ENCODE assay signal across 12 cellular contexts in genomic region chr9:27425827-27426716, GRCh38.
A peak's percentile ranks its signal among the peaks of the same experiment; 100 is the strongest.
DNase-seq lines count a peak whose midpoint lies in the region; TF ChIP-seq lines count a peak whose summit lies in the region.
"Had no signal": no experiment of that assay in that cellular context is flagged by ENCODE, and none has a peak within 500 bp of the region (broad histone marks: within the 10 kb centered on the region; RNA-seq: fewer than 3 reads in every experiment).

No MANE protein-coding gene starts in this region.

- no peaks in the 10 kb centered on the region for H3K27me3 ChIP-seq in Karpas-422 (ENCODE audit: low read length)
- H3K27me3 ChIP-seq: upper lobe of right lung had no signal

- no peaks in the 10 kb centered on the region for H3K4me1 ChIP-seq in Karpas-422 (ENCODE audit: low read length)

- DNase-seq in G401 (ENCODE audit: low spot score), result peak; percentile 69
- DNase-seq in NCI-H345 (lab: John Stamatoyannopoulos, UW), result peak; percentile 92
- no peak for DNase-seq in neural crest cell (ENCODE audit: low read depth, low spot score)
- DNase-seq in Karpas-422, result no peak
- no peak for DNase-seq in stimulated activated CD4-positive, alpha-beta T cell treated with anti-CD3 and anti-CD28 coated beads, Interleukin-4, amount 100 ng/mL, for 4 hours
- no peak for DNase-seq in foreskin melanocyte
- DNase-seq in cardiac septum (ENCODE audit: low spot score), result no peak
- DNase-seq: activated effector memory CD4-positive, alpha-beta T cell treated with anti-CD3 and anti-CD28 coated beads, Interleukin-2, amount 50 U/mL, for 16 hours; effector memory CD8-positive, alpha-beta T cell; NCI-H1694; upper lobe of right lung had no signal

- no peak for TF ChIP-seq CTCF in neural crest cell (conservative IDR thresholded peaks at IDR 0.05)

- no peak overlapping the region for H2AFZ ChIP-seq in Karpas-422 (ENCODE audit: low read length)

- no peak overlapping the region for H3K9ac ChIP-seq in Karpas-422 (ENCODE audit: low read length)

- H3K36me3 ChIP-seq in Karpas-422 (ENCODE audit: insufficient read depth, low read length), result no peaks in the 10 kb centered on the region
- H3K36me3 ChIP-seq: upper lobe of right lung had no signal

- H3K4me3 Mint-ChIP-seq in neural crest cell, result no peak overlapping the region
- H3K4me3 Mint-ChIP-seq: effector memory CD8-positive, alpha-beta T cell had no signal

- in situ Hi-C loops in G401 (cut with HindIII; ENCODE audit: low sequenced_read_pairs), result no loop called here

- peaks cover 35% of the 10 kb centered on the region for H3K4me1 Mint-ChIP-seq in neural crest cell

- no peaks in the 10 kb centered on the region for H3K27me3 Mint-ChIP-seq in neural crest cell (ENCODE audit: low read depth)

- H3K9me3 ChIP-seq in Karpas-422 (ENCODE audit: low read length), result no peaks in the 10 kb centered on the region
- H3K9me3 ChIP-seq: upper lobe of right lung had no signal

- no peak overlapping the region for H3K4me2 ChIP-seq in Karpas-422 (ENCODE audit: low read depth, low read length, poor library complexity, severe bottlenecking)

- peaks cover 2% of the 10 kb centered on the region for H3K9me3 Mint-ChIP-seq in neural crest cell
- H3K9me3 Mint-ChIP-seq: effector memory CD8-positive, alpha-beta T cell had no signal

- H4K20me1 ChIP-seq in Karpas-422 (ENCODE audit: insufficient read depth, low read depth, low read length), result no peaks in the 10 kb centered on the region

- no peak overlapping the region for H3K4me3 ChIP-seq in Karpas-422 (ENCODE audit: low read length)
- H3K4me3 ChIP-seq: upper lobe of right lung had no signal

- H3K27ac ChIP-seq in cingulate gyrus (ENCODE audit: low read depth, low read length) (peak overlapping the region; percentile 93), Karpas-422 (ENCODE audit: low read length) (no peak overlapping the region)
- H3K27ac ChIP-seq: upper lobe of right lung had no signal

- no peaks in the 10 kb centered on the region for H3K9me2 ChIP-seq in Karpas-422 (replicated peaks; ENCODE audit: insufficient read depth, low read length)

- intact Hi-C loops in cardiac septum (cut with DNase I), result no loop called here

- peaks cover 5% of the 10 kb centered on the region for H3K36me3 Mint-ChIP-seq in neural crest cell (ENCODE audit: low read depth)

- no peaks in the 10 kb centered on the region for H3K79me2 ChIP-seq in Karpas-422 (ENCODE audit: low read length)

- H3K27ac Mint-ChIP-seq in neural crest cell (ENCODE audit: unreplicated experiment), result peak overlapping the region; percentile 68
- H3K27ac Mint-ChIP-seq: effector memory CD8-positive, alpha-beta T cell had no signal

Comparison
In these comparisons a context has a peak if more than half of its experiments do, and no peak if none do; other contexts are left out.
1. DNase-seq: peak in G401 (single experiment) and NCI-H345 (single experiment); none in neural crest cell (single experiment), Karpas-422 (single experiment), stimulated activated CD4-positive, alpha-beta T cell treated with anti-CD3 and anti-CD28 coated beads, Interleukin-4, amount 100 ng/mL, for 4 hours (0 of 2), foreskin melanocyte (single experiment) and cardiac septum (single experiment).